15 cellular contexts compared by ENCODE assay signal in genomic region chr7:4100148-4100547, GRCh38.
DNase-seq lines count a peak whose midpoint lies in the region; ATAC-seq and TF ChIP-seq lines count a peak whose summit lies in the region.
"Had no signal": no experiment of that assay in that cellular context is flagged by ENCODE, and none has a peak within 500 bp of the region (broad histone marks: within the 10 kb centered on the region; RNA-seq: fewer than 3 reads in every experiment).

No MANE protein-coding gene starts in this region.

- no peaks in the 10 kb centered on the region for H4K20me1 ChIP-seq in BLaER1

- intact Hi-C loops in Right ventricle myocardium inferior (cut with DNase I): no loop called here

- H3K4me3 Mint-ChIP-seq in T-helper 17 cell (no peak overlapping the region), neural crest cell (no peak overlapping the region)
- H3K4me3 Mint-ChIP-seq in stimulated activated effector memory CD8-positive, alpha-beta T cell treated with anti-CD3 and anti-CD28 coated beads, Interleukin-12 subunit alpha, Interleukin-12 subunit beta, amount 100 ng/mL, for 72 hours: no peak overlapping the region
- H3K4me3 Mint-ChIP-seq: CD8-positive, alpha-beta T cell; GM23338 had no signal

- H3K9ac ChIP-seq in BLaER1: 0 out of 2 replicates have a peak overlapping the region, but pooled peaks have one; percentile 38

- H3K27ac Mint-ChIP-seq in T-helper 17 cell (peak overlapping the region; percentile 24), neural crest cell (ENCODE audit: unreplicated experiment) (peak overlapping the region; percentile 86)
- H3K27ac Mint-ChIP-seq in stimulated activated effector memory CD8-positive, alpha-beta T cell treated with anti-CD3 and anti-CD28 coated beads, Interleukin-12 subunit alpha, Interleukin-12 subunit beta, amount 100 ng/mL, for 72 hours: no peak overlapping the region
- H3K27ac Mint-ChIP-seq: CD8-positive, alpha-beta T cell; GM23338 had no signal

- no peak for DNase-seq in T-helper 17 cell
- DNase-seq in neural crest cell (ENCODE audit: low read depth, low spot score): no peak
- DNase-seq in stimulated activated effector memory CD8-positive, alpha-beta T cell treated with anti-CD3 and anti-CD28 coated beads, Interleukin-12 subunit alpha, Interleukin-12 subunit beta, amount 100 ng/mL, for 72 hours (ENCODE audit: low spot score in 2 of 2): no peak
- DNase-seq in NCI-H69 (lab: John Stamatoyannopoulos, UW): no peak
- DNase-seq in Right ventricle myocardium inferior (ENCODE audit: missing footprints): no peak
- DNase-seq in COR-L47 (lab: John Stamatoyannopoulos, UW): no peak
- DNase-seq: AML-193; CD8-positive, alpha-beta T cell; H7; IMR-90 had no signal

- H3K9me3 ChIP-seq in BLaER1: no peaks in the 10 kb centered on the region
- no peaks in the 10 kb centered on the region for H3K9me3 ChIP-seq in T-helper 17 cell (ENCODE audit: control insufficient read depth, low read length, poor library complexity, severe bottlenecking)
- H3K9me3 ChIP-seq: A549 had no signal

- peaks cover 37% of the 10 kb centered on the region for H3K27me3 Mint-ChIP-seq in T-helper 17 cell
- H3K27me3 Mint-ChIP-seq in neural crest cell (ENCODE audit: low read depth): no peaks in the 10 kb centered on the region

- peaks cover 2% of the 10 kb centered on the region for H3K36me3 Mint-ChIP-seq in T-helper 17 cell (ENCODE audit: low read depth)
- H3K36me3 Mint-ChIP-seq in neural crest cell (ENCODE audit: low read depth): no peaks in the 10 kb centered on the region
- H3K36me3 Mint-ChIP-seq in stimulated activated effector memory CD8-positive, alpha-beta T cell treated with anti-CD3 and anti-CD28 coated beads, Interleukin-12 subunit alpha, Interleukin-12 subunit beta, amount 100 ng/mL, for 72 hours: no peaks in the 10 kb centered on the region
- H3K36me3 Mint-ChIP-seq: CD8-positive, alpha-beta T cell had no signal

- no peaks in the 10 kb centered on the region for H3K27me3 ChIP-seq in BLaER1

- H3K4me1 ChIP-seq in BLaER1: peaks cover 79% of the 10 kb centered on the region
- H3K4me1 ChIP-seq: A549 had no signal

- H3K9me3 Mint-ChIP-seq in neural crest cell: no peaks in the 10 kb centered on the region
- no peaks in the 10 kb centered on the region for H3K9me3 Mint-ChIP-seq in stimulated activated effector memory CD8-positive, alpha-beta T cell treated with anti-CD3 and anti-CD28 coated beads, Interleukin-12 subunit alpha, Interleukin-12 subunit beta, amount 100 ng/mL, for 72 hours
- H3K9me3 Mint-ChIP-seq: CD8-positive, alpha-beta T cell; GM23338 had no signal

- no peak for ATAC-seq in T-helper 17 cell
- peak; percentile 4 for ATAC-seq in stimulated activated effector memory CD8-positive, alpha-beta T cell treated with anti-CD3 and anti-CD28 coated beads, Interleukin-12 subunit alpha, Interleukin-12 subunit beta, amount 100 ng/mL, for 72 hours
- ATAC-seq in GM21717 (IDR thresholded peaks at IDR 0.05; ENCODE audit: unreplicated experiment): no peak
- no peak for ATAC-seq in Right ventricle myocardium inferior
- ATAC-seq: A549; CD8-positive, alpha-beta T cell; GM23338 had no signal

- H3K27ac ChIP-seq in BLaER1: peak overlapping the region; percentile 46; the same call in 1 of the 2 replicates
- H3K27ac ChIP-seq: 22Rv1, A549 had no signal

- H3K4me3 ChIP-seq in BLaER1: no peak overlapping the region
- H3K4me3 ChIP-seq: A549, GM23338 had no signal

- no peak for TF ChIP-seq CTCF in neural crest cell (conservative IDR thresholded peaks at IDR 0.05)

- peak overlapping the region; percentile 84 for H3K4me2 ChIP-seq in BLaER1
- H3K4me2 ChIP-seq: A549, GM23338 had no signal

- H3K36me3 ChIP-seq in BLaER1: no peaks in the 10 kb centered on the region

- H3K4me1 Mint-ChIP-seq in T-helper 17 cell (peaks cover 4% of the 10 kb centered on the region), neural crest cell (peaks cover 11% of the 10 kb centered on the region)
- peaks cover 9% of the 10 kb centered on the region for H3K4me1 Mint-ChIP-seq in stimulated activated effector memory CD8-positive, alpha-beta T cell treated with anti-CD3 and anti-CD28 coated beads, Interleukin-12 subunit alpha, Interleukin-12 subunit beta, amount 100 ng/mL, for 72 hours
